ENCODE assay signal across 17 cellular contexts in the genomic region with DNA sequence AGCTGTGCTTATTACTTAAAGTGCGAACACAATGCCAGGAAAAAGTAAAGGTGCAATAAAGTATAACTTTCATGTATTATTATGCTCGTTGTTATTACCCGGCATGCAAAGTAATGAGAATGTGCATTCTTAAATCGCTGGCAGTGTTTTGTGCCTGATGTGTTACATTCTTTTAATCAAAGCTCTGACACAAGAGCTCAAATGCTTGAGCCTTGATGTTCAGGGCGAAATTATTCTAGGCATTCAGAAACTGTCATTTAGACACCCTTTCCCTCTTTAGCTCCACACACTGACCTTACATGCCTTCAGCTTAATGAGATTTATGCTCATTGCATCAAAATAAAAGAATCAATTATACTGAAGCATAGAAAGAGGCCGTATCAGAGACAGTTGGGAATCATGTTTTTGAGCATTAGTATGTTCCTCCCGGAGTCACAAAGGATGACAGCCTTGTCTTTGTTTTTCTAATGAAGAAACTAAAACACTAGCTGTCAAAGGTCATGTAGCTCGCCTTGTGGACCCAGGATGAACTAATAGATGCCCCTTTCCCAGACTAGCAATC. TPM values are rescaled to one million over a fixed set of nuclear protein-coding genes. Genes with fewer than 3 reads are reported as not detected.
"Had no signal": no experiment of that assay in that cellular context is flagged by ENCODE, and none has a peak within 500 bp of the region (broad histone marks: within the 10 kb centered on the region; RNA-seq: fewer than 3 reads in every experiment).

No MANE protein-coding gene starts in this region.

- H3K27ac Mint-ChIP-seq: activated CD4-positive, alpha-beta memory T cell treated with anti-CD3 and anti-CD28 coated beads for 36 hours; activated CD4-positive, alpha-beta T cell treated with anti-CD3 and anti-CD28 coated beads for 36 hours; activated CD8-positive, alpha-beta memory T cell treated with anti-CD3 and anti-CD28 coated beads, Interleukin-2, amount 10 ng/mL, durations not matched to agents 7 days and 5 days; activated naive CD4-positive, alpha-beta T cell treated with anti-CD3 and anti-CD28 coated beads, Interleukin-2, amount 10 ng/mL, durations not matched to agents 7 days and 5 days; mesothelial cell of epicardium; naive thymus-derived CD4-positive, alpha-beta T cell; stimulated activated effector memory CD8-positive, alpha-beta T cell treated with anti-CD3 and anti-CD28 coated beads, Interleukin-12 subunit alpha, Interleukin-12 subunit beta, amount 100 ng/mL, for 72 hours; T-helper 17 cell had no signal

- ATAC-seq: activated CD4-positive, alpha-beta T cell treated with anti-CD3 and anti-CD28 coated beads for 36 hours; activated CD8-positive, alpha-beta memory T cell treated with anti-CD3 and anti-CD28 coated beads, Interleukin-2, amount 10 ng/mL, durations not matched to agents 7 days and 5 days; heart right ventricle; left colon; lower lobe of right lung; naive thymus-derived CD4-positive, alpha-beta T cell; psoas muscle; stimulated activated effector memory CD8-positive, alpha-beta T cell treated with anti-CD3 and anti-CD28 coated beads, Interleukin-12 subunit alpha, Interleukin-12 subunit beta, amount 100 ng/mL, for 72 hours; T-helper 17 cell had no signal

- H3K4me1 Mint-ChIP-seq: mesothelial cell of epicardium; stimulated activated effector memory CD8-positive, alpha-beta T cell treated with anti-CD3 and anti-CD28 coated beads, Interleukin-12 subunit alpha, Interleukin-12 subunit beta, amount 100 ng/mL, for 72 hours had no signal

- H3K4me3 Mint-ChIP-seq: activated CD4-positive, alpha-beta memory T cell treated with anti-CD3 and anti-CD28 coated beads for 36 hours; activated CD4-positive, alpha-beta T cell treated with anti-CD3 and anti-CD28 coated beads for 36 hours; activated CD8-positive, alpha-beta memory T cell treated with anti-CD3 and anti-CD28 coated beads, Interleukin-2, amount 10 ng/mL, durations not matched to agents 7 days and 5 days; activated naive CD4-positive, alpha-beta T cell treated with anti-CD3 and anti-CD28 coated beads, Interleukin-2, amount 10 ng/mL, durations not matched to agents 7 days and 5 days; mesothelial cell of epicardium; naive thymus-derived CD4-positive, alpha-beta T cell; stimulated activated effector memory CD8-positive, alpha-beta T cell treated with anti-CD3 and anti-CD28 coated beads, Interleukin-12 subunit alpha, Interleukin-12 subunit beta, amount 100 ng/mL, for 72 hours; T-helper 17 cell had no signal

- H3K9me3 ChIP-seq: heart right ventricle, lower lobe of right lung, psoas muscle, tibial artery, uterus had no signal

- H3K4me3 ChIP-seq: heart right ventricle, lower lobe of right lung, psoas muscle, tibial artery, uterus had no signal

- H3K27ac ChIP-seq: heart right ventricle, lower lobe of right lung, psoas muscle, tibial artery, uterus had no signal

- DNase-seq: activated CD4-positive, alpha-beta memory T cell treated with anti-CD3 and anti-CD28 coated beads for 36 hours; activated CD4-positive, alpha-beta T cell treated with anti-CD3 and anti-CD28 coated beads for 36 hours; activated CD8-positive, alpha-beta memory T cell treated with anti-CD3 and anti-CD28 coated beads, Interleukin-2, amount 10 ng/mL, durations not matched to agents 7 days and 5 days; activated naive CD4-positive, alpha-beta T cell treated with anti-CD3 and anti-CD28 coated beads, Interleukin-2, amount 10 ng/mL, durations not matched to agents 7 days and 5 days; activated T-cell treated with anti-CD3 and anti-CD28 coated beads, Interleukin-2, amount 50 U/mL, for 1 hour; effector memory CD4-positive, alpha-beta T cell; foreskin melanocyte; heart right ventricle; left colon; lower lobe of right lung; naive thymus-derived CD4-positive, alpha-beta T cell; psoas muscle; T-helper 17 cell; tibial artery; uterus had no signal

- H3K4me1 ChIP-seq: lower lobe of right lung, psoas muscle, tibial artery, uterus had no signal

- H3K9me3 Mint-ChIP-seq: activated CD4-positive, alpha-beta memory T cell treated with anti-CD3 and anti-CD28 coated beads for 36 hours; activated naive CD4-positive, alpha-beta T cell treated with anti-CD3 and anti-CD28 coated beads, Interleukin-2, amount 10 ng/mL, durations not matched to agents 7 days and 5 days; mesothelial cell of epicardium; naive thymus-derived CD4-positive, alpha-beta T cell; stimulated activated effector memory CD8-positive, alpha-beta T cell treated with anti-CD3 and anti-CD28 coated beads, Interleukin-12 subunit alpha, Interleukin-12 subunit beta, amount 100 ng/mL, for 72 hours had no signal

- H3K36me3 ChIP-seq: uterus had no signal

- H3K36me3 Mint-ChIP-seq: activated CD4-positive, alpha-beta memory T cell treated with anti-CD3 and anti-CD28 coated beads for 36 hours; activated CD8-positive, alpha-beta memory T cell treated with anti-CD3 and anti-CD28 coated beads, Interleukin-2, amount 10 ng/mL, durations not matched to agents 7 days and 5 days; activated naive CD4-positive, alpha-beta T cell treated with anti-CD3 and anti-CD28 coated beads, Interleukin-2, amount 10 ng/mL, durations not matched to agents 7 days and 5 days; stimulated activated effector memory CD8-positive, alpha-beta T cell treated with anti-CD3 and anti-CD28 coated beads, Interleukin-12 subunit alpha, Interleukin-12 subunit beta, amount 100 ng/mL, for 72 hours had no signal

- H3K27me3 ChIP-seq: heart right ventricle, tibial artery, uterus had no signal

- H3K27me3 Mint-ChIP-seq: activated CD4-positive, alpha-beta memory T cell treated with anti-CD3 and anti-CD28 coated beads for 36 hours; activated CD4-positive, alpha-beta T cell treated with anti-CD3 and anti-CD28 coated beads for 36 hours; T-helper 17 cell had no signal

RNA-seq across cellular contexts. Expression of gene FAM114A1, which starts 56.7 kb away (rescaled TPM):
- polyA plus RNA-seq: naive thymus-derived CD4-positive, alpha-beta T cell had no signal
